ENCODE assay signal across 9 cellular contexts in genomic region chr14:68268719-68269118, GRCh38.
A peak's percentile ranks its signal among the peaks of the same experiment; 100 is the strongest.
DNase-seq lines count a peak whose midpoint lies in the region; ATAC-seq and TF ChIP-seq lines count a peak whose summit lies in the region.
"Had no signal": no experiment of that assay in that cellular context is flagged by ENCODE, and none has a peak within 500 bp of the region (broad histone marks: within the 10 kb centered on the region; RNA-seq: fewer than 3 reads in every experiment).

No MANE protein-coding gene starts in this region.

- peaks cover 5% of the 10 kb centered on the region for H3K4me1 ChIP-seq in right cardiac atrium (ENCODE audit: control insufficient read depth, insufficient read depth, low read length)
- peaks cover 0 to 6% of the 10 kb centered on the region in 2 donors for H3K4me1 ChIP-seq in uterus

- TF ChIP-seq CTCF in uterus (IDR thresholded peaks at IDR 0.05) = no peak

- ATAC-seq in right cardiac atrium (no peak), left cardiac atrium (no peak), memory B cell (ENCODE audit: low read depth) (peak; percentile 10), GM19455 (IDR thresholded peaks at IDR 0.05; ENCODE audit: unreplicated experiment) (no peak)

- H3K36me3 Mint-ChIP-seq in memory B cell = peaks cover 2% of the 10 kb centered on the region

- H3K27ac ChIP-seq in right cardiac atrium (ENCODE audit: low read length) = peak overlapping the region; percentile 25
- H3K27ac ChIP-seq in uterus = peak overlapping the region; percentile 69 to 75
- H3K27ac ChIP-seq: C4-2B had no signal

- no peaks in the 10 kb centered on the region for H3K9me3 Mint-ChIP-seq in memory B cell

- H3K27me3 ChIP-seq in right cardiac atrium (ENCODE audit: control insufficient read depth, insufficient read depth) = no peaks in the 10 kb centered on the region
- no peaks in the 10 kb centered on the region for H3K27me3 ChIP-seq in uterus

- no peaks in the 10 kb centered on the region for H3K27me3 Mint-ChIP-seq in memory B cell

- H3K4me3 ChIP-seq in right cardiac atrium (ENCODE audit: low read length) = no peak overlapping the region
- H3K4me3 ChIP-seq in uterus = no peak overlapping the region

- H3K36me3 ChIP-seq in uterus = no peaks in the 10 kb centered on the region

- H3K4me3 Mint-ChIP-seq in memory B cell = peak overlapping the region; percentile 9

- DNase-seq in right cardiac atrium = no peak
- DNase-seq in left cardiac atrium = no peak
- DNase-seq in RPMI7951 (ENCODE audit: low read depth) = peak; percentile 51
- no peak for DNase-seq in memory B cell (ENCODE audit: low spot score in 2 of 2)
- DNase-seq in uterus = no peak
- DNase-seq in AG20443 (ENCODE audit: low spot score) = no peak
- DNase-seq in activated CD4-positive, alpha-beta T cell treated with anti-CD3 and anti-CD28 coated beads, Interleukin-2, amount 50 U/mL, for 48 hours = no peak

- H3K27ac Mint-ChIP-seq in memory B cell = peak overlapping the region; percentile 95

- H3K4me1 Mint-ChIP-seq in memory B cell = peaks cover 64% of the 10 kb centered on the region

- WGBS in right cardiac atrium = 100% methylated on average over 1 of the region's 1 CpG

- intact Hi-C loops in right cardiac atrium (cut with DNase I) = no loop called here
- intact Hi-C loops in left cardiac atrium (cut with DNase I) = no loop called here
- intact Hi-C loops in uterus (cut with DNase I; ENCODE audit: low total_unique reads) = no loop called here

- H3K9me3 ChIP-seq in right cardiac atrium (ENCODE audit: control insufficient read depth, low read length) (no peaks in the 10 kb centered on the region), uterus (no peaks in the 10 kb centered on the region)

- no peak for TF ChIP-seq POLR2A in uterus (IDR thresholded peaks at IDR 0.05)
